Comparison of ENCODE assay signal across 8 cellular contexts in genomic region chr18:24015897-24016631, GRCh38. TPM values are rescaled to one million over a fixed set of nuclear protein-coding genes. Genes with fewer than 3 reads are reported as not detected.
DNase-seq lines count a peak whose midpoint lies in the region; ATAC-seq, FAIRE-seq and TF ChIP-seq lines count a peak whose summit lies in the region.

No MANE protein-coding gene starts in this region.

- 42 to 47% methylated on average over 12 of the region's 12 CpGs for WGBS in testis, 2 donors
- WGBS in aorta, 2 donors: 43 to 44% methylated on average over 12 of the region's 12 CpGs

- H3K9me3 Mint-ChIP-seq in activated CD4-positive, alpha-beta T cell treated with anti-CD3 and anti-CD28 coated beads, Interleukin-2, amount 10 ng/mL, durations not matched to agents 24 days and 14 days: no peaks in the 10 kb centered on the region
- H3K9me3 Mint-ChIP-seq in activated CD8-positive, alpha-beta T cell treated with anti-CD3 and anti-CD28 coated beads, Interleukin-2, amount 10 ng/mL, durations not matched to agents 7 days and 5 days (ENCODE audit: insufficient read depth): no peaks in the 10 kb centered on the region

- H3K27ac ChIP-seq in kidney (ENCODE audit: low read depth in 2 of 2, low read length in 2 of 2): no peak overlapping the region
- peak overlapping the region; percentile 6 to 81 for H3K27ac ChIP-seq in testis
- no peak overlapping the region for H3K27ac ChIP-seq in aorta (ENCODE audit: low read depth in 1 of 2, low read length in 2 of 2)

- TF ChIP-seq POLR2A in testis (IDR thresholded peaks at IDR 0.05): no peak

- peak overlapping the region; percentile 58 to 66 for H3K4me3 ChIP-seq in kidney (ENCODE audit: low read length in 2 of 2)
- peak overlapping the region; percentile 72 to 82 for H3K4me3 ChIP-seq in testis
- H3K4me3 ChIP-seq in aorta (ENCODE audit: low read length in 2 of 2): peak overlapping the region in 1 of 2 donors; percentile 93

- H3K9me3 ChIP-seq in kidney (ENCODE audit: control insufficient read depth in 1 of 2, low read length in 2 of 2) (no peaks in the 10 kb centered on the region), testis (no peaks in the 10 kb centered on the region), aorta (ENCODE audit: control insufficient read depth, low read length) (no peaks in the 10 kb centered on the region)

- ATAC-seq in activated CD8-positive, alpha-beta T cell treated with anti-CD3 and anti-CD28 coated beads, Interleukin-2, amount 10 ng/mL, durations not matched to agents 7 days and 5 days: no peak
- ATAC-seq in aorta (ENCODE audit: low FRiP score): no peak
- no peak for ATAC-seq in GM21619 (IDR thresholded peaks at IDR 0.05; ENCODE audit: unreplicated experiment)

- peaks cover 74% of the 10 kb centered on the region for H3K4me1 Mint-ChIP-seq in activated CD4-positive, alpha-beta T cell treated with anti-CD3 and anti-CD28 coated beads, Interleukin-2, amount 10 ng/mL, durations not matched to agents 24 days and 14 days
- peaks cover 75% of the 10 kb centered on the region for H3K4me1 Mint-ChIP-seq in activated CD8-positive, alpha-beta T cell treated with anti-CD3 and anti-CD28 coated beads, Interleukin-2, amount 10 ng/mL, durations not matched to agents 7 days and 5 days (ENCODE audit: low read depth)

- POLR2A ChIA-PET in activated CD8-positive, alpha-beta T cell treated with anti-CD3 and anti-CD28 coated beads, Interleukin-2, amount 10 ng/mL, durations not matched to agents 7 days and 5 days (lab: Charles Lee): interaction anchor here (0.6 to 4.0 kb wide), 5 partner anchors 17 to 513 kb away, joined by 3 to 30 read pairs (median 3); partner anchors contain the start of gene RMC1

- no peaks in the 10 kb centered on the region for H3K27me3 Mint-ChIP-seq in activated CD4-positive, alpha-beta T cell treated with anti-CD3 and anti-CD28 coated beads, Interleukin-2, amount 10 ng/mL, durations not matched to agents 24 days and 14 days
- H3K27me3 Mint-ChIP-seq in activated CD8-positive, alpha-beta T cell treated with anti-CD3 and anti-CD28 coated beads, Interleukin-2, amount 10 ng/mL, durations not matched to agents 7 days and 5 days (ENCODE audit: low read depth): no peaks in the 10 kb centered on the region

- H3K36me3 Mint-ChIP-seq in activated CD4-positive, alpha-beta T cell treated with anti-CD3 and anti-CD28 coated beads, Interleukin-2, amount 10 ng/mL, durations not matched to agents 24 days and 14 days (ENCODE audit: low read depth): peaks cover 25% of the 10 kb centered on the region
- H3K36me3 Mint-ChIP-seq in activated CD8-positive, alpha-beta T cell treated with anti-CD3 and anti-CD28 coated beads, Interleukin-2, amount 10 ng/mL, durations not matched to agents 7 days and 5 days (ENCODE audit: low read depth): peaks cover 47% of the 10 kb centered on the region

- no peaks in the 10 kb centered on the region for H3K27me3 ChIP-seq in testis
- H3K27me3 ChIP-seq in aorta (ENCODE audit: control insufficient read depth in 1 of 2, insufficient read depth in 2 of 2, low read length in 1 of 2): no peaks in the 10 kb centered on the region

- no peak for FAIRE-seq in kidney (lab: Jason Lieb, UNC)

- CTCF ChIA-PET in activated CD8-positive, alpha-beta T cell treated with anti-CD3 and anti-CD28 coated beads, Interleukin-2, amount 10 ng/mL, durations not matched to agents 7 days and 5 days (lab: Charles Lee): interaction anchor here (1.0 to 1.8 kb wide), 5 partner anchors 38 to 191 kb away, joined by 3 to 5 read pairs (median 4); no protein-coding TSS in a partner anchor

- peak overlapping the region; percentile 93 for H3K27ac Mint-ChIP-seq in activated CD4-positive, alpha-beta T cell treated with anti-CD3 and anti-CD28 coated beads, Interleukin-2, amount 10 ng/mL, durations not matched to agents 24 days and 14 days
- H3K27ac Mint-ChIP-seq in activated CD8-positive, alpha-beta T cell treated with anti-CD3 and anti-CD28 coated beads, Interleukin-2, amount 10 ng/mL, durations not matched to agents 7 days and 5 days: peak overlapping the region; percentile 91

- H3K4me3 Mint-ChIP-seq in activated CD4-positive, alpha-beta T cell treated with anti-CD3 and anti-CD28 coated beads, Interleukin-2, amount 10 ng/mL, durations not matched to agents 24 days and 14 days: peak overlapping the region; percentile 94
- peak overlapping the region; percentile 95 for H3K4me3 Mint-ChIP-seq in activated CD8-positive, alpha-beta T cell treated with anti-CD3 and anti-CD28 coated beads, Interleukin-2, amount 10 ng/mL, durations not matched to agents 7 days and 5 days

- TF ChIP-seq CTCF in kidney (IDR thresholded peaks at IDR 0.05; ENCODE audit: borderline replicate concordance, extremely low read depth, insufficient read depth) (no peak), testis (IDR thresholded peaks at IDR 0.05) (no peak)

- intact Hi-C loops in activated CD4-positive, alpha-beta T cell treated with anti-CD3 and anti-CD28 coated beads, Interleukin-2, amount 10 ng/mL, durations not matched to agents 24 days and 14 days (cut with micrococcal nuclease): loop anchor here (2.0 to 10.0 kb wide), 5 partner anchors 43 to 561 kb away; partner anchors contain the start of genes NPC1, RIOK3 and RMC1
- intact Hi-C loops in kidney (cut with DNase I) (no loop called here), testis (cut with DNase I; ENCODE audit: low total_unique reads) (no loop called here), aorta (cut with DNase I) (loop anchor here in 1 of 2 donors (2.0 to 10.0 kb wide), 2 partner anchors 61 to 99 kb away; no protein-coding TSS in a partner anchor)

- H3K4me1 ChIP-seq in kidney (ENCODE audit: control insufficient read depth in 1 of 2, insufficient read depth in 1 of 2, low read depth in 1 of 2, low read length in 2 of 2) (peaks cover 4% of the 10 kb centered on the region in 2 donors), testis (peaks cover 13% of the 10 kb centered on the region), aorta (ENCODE audit: control insufficient read depth in 1 of 2, insufficient read depth in 2 of 2, low read length in 2 of 2) (no peaks in the 10 kb centered on the region)

- no peak overlapping the region for H3K9ac ChIP-seq in kidney (ENCODE audit: low read length in 2 of 2)

- H3K36me3 ChIP-seq in kidney (ENCODE audit: control insufficient read depth in 1 of 2, insufficient read depth in 2 of 2, low read length in 2 of 2): no peaks in the 10 kb centered on the region
- H3K36me3 ChIP-seq in testis (ENCODE audit: low read depth, missing control alignments): no peaks in the 10 kb centered on the region
- no peaks in the 10 kb centered on the region for H3K36me3 ChIP-seq in aorta (ENCODE audit: control insufficient read depth in 1 of 2, insufficient read depth in 2 of 2, low read length in 1 of 2)

- peak; percentile 71 for DNase-seq in activated CD4-positive, alpha-beta T cell treated with anti-CD3 and anti-CD28 coated beads, Interleukin-2, amount 10 ng/mL, durations not matched to agents 24 days and 14 days
- DNase-seq in activated CD4-positive, alpha-beta T cell treated with anti-CD3 and anti-CD28 coated beads, Interleukin-2, amount 50 U/mL, for 4 hours: no peak
- DNase-seq in activated CD8-positive, alpha-beta T cell treated with anti-CD3 and anti-CD28 coated beads, Interleukin-2, amount 10 ng/mL, durations not matched to agents 7 days and 5 days: no peak
- DNase-seq in kidney (no peak), testis (no peak), aorta (no peak), DMS153 (lab: John Stamatoyannopoulos, UW) (no peak)

RNA-seq across cellular contexts. Expression of gene TTC39C, which starts 1.5 kb away (rescaled TPM):
- 28.8 and 29.2 TPM in 2 replicates for total RNA-seq in activated CD4-positive, alpha-beta T cell treated with anti-CD3 and anti-CD28 coated beads, Interleukin-2, amount 10 ng/mL, durations not matched to agents 24 days and 14 days
- total RNA-seq in activated CD8-positive, alpha-beta T cell treated with anti-CD3 and anti-CD28 coated beads, Interleukin-2, amount 10 ng/mL, durations not matched to agents 7 days and 5 days: 10 to 100 TPM; 71.5 to 72.2 TPM
- total RNA-seq in kidney: 17.4 TPM
- 2.8 TPM for polyA plus RNA-seq in kidney (ENCODE audit: insufficient read depth, low read depth, low replicate concordance)
- total RNA-seq in testis: 10 to 100 TPM; 57.7 to 68.3 TPM
- polyA plus RNA-seq in testis (ENCODE audit: insufficient read depth, low read depth, low replicate concordance): 70.4 TPM
- 10 to 100 TPM; 13.4 to 21.2 TPM for total RNA-seq in aorta
- polyA plus RNA-seq in aorta: 10 to 100 TPM in 1 of 2 donors, 1 to 10 TPM in 1; 2.3 to 14.8 TPM

Comparison
In these comparisons a context has a peak if more than half of its experiments do, and no peak if none do; other contexts are left out.
1. H3K27ac ChIP-seq: peak in testis (2 of 2); none in kidney (0 of 2) and aorta (0 of 2).